19 cellular contexts compared by ENCODE assay signal in genomic region chr9:126203313-126203712, GRCh38.
DNase-seq lines count a peak whose midpoint lies in the region; ATAC-seq and TF ChIP-seq lines count a peak whose summit lies in the region.
"Had no signal": no experiment of that assay in that cellular context is flagged by ENCODE, and none has a peak within 500 bp of the region (broad histone marks: within the 10 kb centered on the region; RNA-seq: fewer than 3 reads in every experiment).

No MANE protein-coding gene starts in this region.

- no peaks in the 10 kb centered on the region for H3K9me2 ChIP-seq in Loucy (replicated peaks; ENCODE audit: low read depth, low read length)

- no peak for ATAC-seq in GM18517 (IDR thresholded peaks at IDR 0.05; ENCODE audit: unreplicated experiment)
- ATAC-seq in activated T-cell treated with anti-CD3 and anti-CD28 coated beads, Interleukin-2, amount 50 U/mL, for 4 hours: no peak
- no peak for ATAC-seq in upper lobe of left lung (ENCODE audit: low FRiP score in 2 of 2)

- H3K4me1 Mint-ChIP-seq in MCF 10A (ENCODE audit: insufficient read depth, unreplicated experiment) (no peaks in the 10 kb centered on the region), chondrocyte (ENCODE audit: low read depth) (no peaks in the 10 kb centered on the region)
- no peaks in the 10 kb centered on the region for H3K4me1 Mint-ChIP-seq in activated T-cell treated with anti-CD3 and anti-CD28 coated beads, Interleukin-2, amount 50 U/mL, for 4 hours (ENCODE audit: low read depth)
- H3K4me1 Mint-ChIP-seq: immature natural killer cell had no signal

- TF ChIP-seq POLR2A in breast epithelium (IDR thresholded peaks at IDR 0.05) (no peak), upper lobe of left lung (IDR thresholded peaks at IDR 0.05) (no peak)

- H3K4me2 ChIP-seq in Loucy (ENCODE audit: low read depth, low read length, poor library complexity, severe bottlenecking): no peak overlapping the region
- H3K4me2 ChIP-seq: smooth muscle cell had no signal

- H3K27me3 ChIP-seq in breast epithelium: no peaks in the 10 kb centered on the region
- peaks cover 3% of the 10 kb centered on the region for H3K27me3 ChIP-seq in Loucy (ENCODE audit: insufficient read depth, low read length, poor library complexity, severe bottlenecking)
- no peaks in the 10 kb centered on the region for H3K27me3 ChIP-seq in upper lobe of left lung

- no peak overlapping the region for H3K9ac ChIP-seq in Loucy (ENCODE audit: low read depth, low read length, poor library complexity, severe bottlenecking)

- H3K36me3 ChIP-seq in breast epithelium: no peaks in the 10 kb centered on the region
- no peaks in the 10 kb centered on the region for H3K36me3 ChIP-seq in Loucy (ENCODE audit: insufficient read depth, low read length)
- H3K36me3 ChIP-seq in upper lobe of left lung: no peaks in the 10 kb centered on the region

- peaks cover 28% of the 10 kb centered on the region for H3K27me3 Mint-ChIP-seq in MCF 10A (ENCODE audit: insufficient read depth, unreplicated experiment)
- H3K27me3 Mint-ChIP-seq in chondrocyte (ENCODE audit: low read depth): peaks cover 35% of the 10 kb centered on the region
- peaks cover 42% of the 10 kb centered on the region for H3K27me3 Mint-ChIP-seq in activated T-cell treated with anti-CD3 and anti-CD28 coated beads, Interleukin-2, amount 50 U/mL, for 4 hours (ENCODE audit: low read depth)

- H3K27ac Mint-ChIP-seq in MCF 10A (ENCODE audit: low read depth, unreplicated experiment): no peak overlapping the region
- no peak overlapping the region for H3K27ac Mint-ChIP-seq in chondrocyte (ENCODE audit: unreplicated experiment)
- H3K27ac Mint-ChIP-seq: immature natural killer cell had no signal

- DNase-seq in MCF 10A (ENCODE audit: unreplicated experiment) (no peak), breast epithelium (ENCODE audit: low spot score in 2 of 2) (no peak), chondrocyte (ENCODE audit: low spot score) (no peak), upper lobe of left lung (no peak)
- peak; percentile 35 for DNase-seq in stimulated activated CD8-positive, alpha-beta memory T cell treated with anti-CD3 and anti-CD28 coated beads, Interleukin-4, amount 100 ng/mL, for 48 hours
- DNase-seq in activated T-cell treated with anti-CD3 and anti-CD28 coated beads, Interleukin-2, amount 50 U/mL, for 4 hours: no peak
- DNase-seq: activated CD4-positive, alpha-beta T cell treated with anti-CD3 and anti-CD28 coated beads, Interleukin-2, amount 50 U/mL, for 4 hours; aorta; DMS153; dorsolateral prefrontal cortex; immature natural killer cell; midbrain; NCI-H146; NCI-H510A treated with DMSO at 0.1 percent for 48 hours; occipital lobe; T-helper 2 cell had no signal

- no peaks in the 10 kb centered on the region for H3K36me3 Mint-ChIP-seq in MCF 10A (ENCODE audit: insufficient read depth, unreplicated experiment)
- no peaks in the 10 kb centered on the region for H3K36me3 Mint-ChIP-seq in chondrocyte (ENCODE audit: low read depth)
- H3K36me3 Mint-ChIP-seq in activated T-cell treated with anti-CD3 and anti-CD28 coated beads, Interleukin-2, amount 50 U/mL, for 4 hours (ENCODE audit: insufficient read depth): no peaks in the 10 kb centered on the region
- H3K36me3 Mint-ChIP-seq: immature natural killer cell had no signal

- no peaks in the 10 kb centered on the region for H3K9me3 Mint-ChIP-seq in MCF 10A (ENCODE audit: unreplicated experiment)
- H3K9me3 Mint-ChIP-seq in chondrocyte (ENCODE audit: low read depth): peaks cover 6% of the 10 kb centered on the region
- no peaks in the 10 kb centered on the region for H3K9me3 Mint-ChIP-seq in activated T-cell treated with anti-CD3 and anti-CD28 coated beads, Interleukin-2, amount 50 U/mL, for 4 hours
- H3K9me3 Mint-ChIP-seq: immature natural killer cell had no signal

- TF ChIP-seq CTCF in MCF 10A (IDR thresholded peaks at IDR 0.05; ENCODE audit: unreplicated experiment) (peak; percentile 11), breast epithelium (IDR thresholded peaks at IDR 0.05) (no peak), Loucy (conservative IDR thresholded peaks at IDR 0.05; ENCODE audit: low read length) (peak; percentile 49), chondrocyte (IDR thresholded peaks at IDR 0.05) (peak; percentile 31), upper lobe of left lung (IDR thresholded peaks at IDR 0.05) (no peak)

- intact Hi-C loops in MCF 10A (cut with micrococcal nuclease) (no loop called here), breast epithelium (cut with DNase I; ENCODE audit: low total_unique reads) (no loop called here)

- no peaks in the 10 kb centered on the region for H3K79me2 ChIP-seq in Loucy (ENCODE audit: insufficient read depth, low read length)

- H2AFZ ChIP-seq in Loucy (ENCODE audit: low read length): no peak overlapping the region

- no TSS peak for BruUV-seq in MCF 10A (replicated peaks; lab: Mats Ljungman, UMichigan)

- H3K4me1 ChIP-seq in breast epithelium (no peaks in the 10 kb centered on the region), Loucy (ENCODE audit: insufficient read depth, low read length, poor library complexity, severe bottlenecking) (no peaks in the 10 kb centered on the region), upper lobe of left lung (no peaks in the 10 kb centered on the region)

- whole genome bisulfite sequencing in upper lobe of left lung, 2 donors: 87 to 89% methylated on average over 4 to 5 of the region's 5 CpGs

- H3K9me3 ChIP-seq in breast epithelium: no peaks in the 10 kb centered on the region
- no peaks in the 10 kb centered on the region for H3K9me3 ChIP-seq in Loucy (ENCODE audit: insufficient read depth, low read depth, low read length)
- no peaks in the 10 kb centered on the region for H3K9me3 ChIP-seq in upper lobe of left lung

- TF ChIP-seq EP300 in upper lobe of left lung (IDR thresholded peaks at IDR 0.05): no peak

- POLR2A ChIA-PET in MCF 10A (lab: Yijun Ruan, JAX): interaction anchor here (0.6 kb wide), 2 partner anchors 313 to 1608 kb away, joined by 3 read pairs; no protein-coding TSS in a partner anchor

- H3K4me3 ChIP-seq in breast epithelium (no peak overlapping the region), Loucy (ENCODE audit: low read length, poor library complexity, severe bottlenecking) (no peak overlapping the region), upper lobe of left lung (no peak overlapping the region)
- H3K4me3 ChIP-seq: dorsolateral prefrontal cortex, smooth muscle cell had no signal

- no peaks in the 10 kb centered on the region for H4K20me1 ChIP-seq in Loucy (ENCODE audit: insufficient read depth, low read length, poor library complexity, severe bottlenecking)

- H3F3A ChIP-seq in Loucy (ENCODE audit: low read depth): no peaks in the 10 kb centered on the region

- H3K4me3 Mint-ChIP-seq in MCF 10A (ENCODE audit: unreplicated experiment) (no peak overlapping the region), chondrocyte (ENCODE audit: unreplicated experiment) (no peak overlapping the region)
- no peak overlapping the region for H3K4me3 Mint-ChIP-seq in activated T-cell treated with anti-CD3 and anti-CD28 coated beads, Interleukin-2, amount 50 U/mL, for 4 hours
- H3K4me3 Mint-ChIP-seq: immature natural killer cell had no signal

- H3K27ac ChIP-seq in breast epithelium: no peak overlapping the region
- no peak overlapping the region for H3K27ac ChIP-seq in upper lobe of left lung
- H3K27ac ChIP-seq: dorsolateral prefrontal cortex had no signal

- CTCF ChIA-PET in MCF 10A (lab: Yijun Ruan, JAX): interaction anchor here (0.6 to 1.0 kb wide), 4 partner anchors 169 to 794 kb away, joined by 3 to 6 read pairs (median 3); no protein-coding TSS in a partner anchor

Comparison
In these comparisons a context has a peak if more than half of its experiments do, and no peak if none do; other contexts are left out.
1. CTCF ChIP-seq: peak in MCF 10A (single experiment), Loucy (single experiment) and chondrocyte (single experiment); none in breast epithelium (0 of 3) and upper lobe of left lung (0 of 6).